ENCODE assay signal across 22 cellular contexts in the genomic region with DNA sequence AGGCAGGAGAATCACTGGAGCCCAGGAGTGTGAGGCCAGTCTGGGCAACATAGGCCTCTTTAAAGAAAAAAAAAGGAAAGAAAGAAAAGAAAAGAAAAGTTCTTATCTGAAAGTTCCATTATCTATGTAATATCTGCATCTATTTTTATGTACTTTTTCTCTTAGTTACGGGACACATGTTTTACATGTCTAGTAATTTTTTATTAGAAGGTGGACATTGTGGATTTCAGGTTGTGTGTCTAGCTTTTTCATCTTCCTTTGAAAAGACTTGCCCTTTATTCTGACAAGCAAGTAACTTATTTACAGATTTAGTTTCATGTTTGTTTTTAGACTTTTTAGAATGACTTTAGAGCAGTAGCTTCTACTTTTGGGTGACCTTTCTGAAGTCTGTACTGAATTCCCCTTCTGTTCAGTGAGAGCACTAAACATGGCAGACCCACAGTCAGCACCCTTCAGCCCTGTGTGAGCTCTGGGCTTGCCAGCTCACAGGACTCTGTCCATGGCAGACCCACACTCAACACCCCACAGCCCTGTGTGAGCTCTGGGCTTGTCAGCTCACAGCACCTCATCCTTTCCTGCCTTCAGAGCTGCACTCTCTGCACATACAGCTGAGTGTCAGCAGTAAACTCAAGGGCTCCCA.
A peak's percentile ranks its signal among the peaks of the same experiment; 100 is the strongest.
DNase-seq lines count a peak whose midpoint lies in the region; ATAC-seq lines count a peak whose summit lies in the region.
"Had no signal": no experiment of that assay in that cellular context is flagged by ENCODE, and none has a peak within 500 bp of the region (broad histone marks: within the 10 kb centered on the region; RNA-seq: fewer than 3 reads in every experiment).

No MANE protein-coding gene starts in this region.

- peaks cover 48% of the 10 kb centered on the region for H3K36me3 Mint-ChIP-seq in memory B cell

- H3K4me3 Mint-ChIP-seq in memory B cell, result no peak overlapping the region
- H3K4me3 Mint-ChIP-seq: CD14-positive monocyte; effector memory CD8-positive, alpha-beta T cell; GM23338; naive B cell; T-helper 1 cell treated with Interleukin-12 subunit alpha and Interleukin-12 subunit beta and Interleukin-4 antibody, amounts not matched to agents 30 μg/mL and 1 μg/mL, for 36 hours had no signal

- no peak for DNase-seq in memory B cell (ENCODE audit: low spot score in 2 of 2)
- no peak for DNase-seq in GM03348 (ENCODE audit: low spot score)
- no peak for DNase-seq in HUDEP-2 (lab: John Stamatoyannopoulos, UW; ENCODE audit: unreplicated experiment in 76 of 76)
- DNase-seq in kidney glomerular epithelial cell (lab: John Stamatoyannopoulos, UW), result no peak
- DNase-seq: activated naive CD4-positive, alpha-beta T cell; amygdala; Calu3; effector memory CD8-positive, alpha-beta T cell; foreskin melanocyte; left colon; mesendoderm; naive B cell; NCI-H526 treated with DMSO at 0.1 percent for 48 hours; occipital lobe; stimulated activated CD8-positive, alpha-beta memory T cell treated with anti-CD3 and anti-CD28 coated beads, Interleukin-4, amount 100 ng/mL, for 48 hours; trophoblast cell had no signal

- H3K4me1 Mint-ChIP-seq in memory B cell, result peaks cover 3% of the 10 kb centered on the region
- H3K4me1 Mint-ChIP-seq: CD14-positive monocyte had no signal

- H3K27me3 Mint-ChIP-seq in memory B cell, result no peaks in the 10 kb centered on the region
- H3K27me3 Mint-ChIP-seq: effector memory CD8-positive, alpha-beta T cell; naive B cell had no signal

- ATAC-seq in GM19043 (IDR thresholded peaks at IDR 0.05; ENCODE audit: low read depth, unreplicated experiment) (peak; percentile 59), HG02571 (IDR thresholded peaks at IDR 0.05; ENCODE audit: unreplicated experiment) (peak; percentile 78), HG03159 (IDR thresholded peaks at IDR 0.05; ENCODE audit: unreplicated experiment) (peak; percentile 59), memory B cell (ENCODE audit: low read depth) (no peak)
- ATAC-seq: effector memory CD8-positive, alpha-beta T cell; GM23338; left colon had no signal

- peaks cover 8% of the 10 kb centered on the region for H3K9me3 Mint-ChIP-seq in memory B cell

- H3K27ac Mint-ChIP-seq in memory B cell, result peak overlapping the region; percentile 47
- H3K27ac Mint-ChIP-seq: GM23338; T-helper 1 cell treated with Interleukin-12 subunit alpha and Interleukin-12 subunit beta and Interleukin-4 antibody, amounts not matched to agents 30 μg/mL and 1 μg/mL, for 36 hours had no signal
